23 cellular contexts compared by ENCODE assay signal in genomic region chr7:102021841-102022618, GRCh38.
DNase-seq lines count a peak whose midpoint lies in the region; ATAC-seq, FAIRE-seq and TF ChIP-seq lines count a peak whose summit lies in the region.
"Had no signal": no experiment of that assay in that cellular context is flagged by ENCODE, and none has a peak within 500 bp of the region (broad histone marks: within the 10 kb centered on the region; RNA-seq: fewer than 3 reads in every experiment).

No MANE protein-coding gene starts in this region.

- H3K4me2 ChIP-seq in H9 (ENCODE audit: insufficient read depth, insufficient read length, low read length) (no peak overlapping the region), H1 (ENCODE audit: insufficient read depth in 1 of 2, low read depth in 2 of 2, low read length in 2 of 2) (no peak overlapping the region)
- H3K4me2 ChIP-seq: PC-9 had no signal

- TF ChIP-seq POLR2A in H1 (IDR thresholded peaks at IDR 0.05; ENCODE audit: control extremely low read depth in 1 of 2, low read depth in 2 of 2, low read length in 2 of 2) (no peak), spleen (IDR thresholded peaks at IDR 0.05) (no peak)

- no peak for TF ChIP-seq RAD21 in H1 (IDR thresholded peaks at IDR 0.05 in 1 of 2, conservative IDR thresholded peaks at IDR 0.05 in 1 of 2; ENCODE audit: low read depth in 2 of 2, low read length in 2 of 2)

- H3K9me3 ChIP-seq in H9 (ENCODE audit: control insufficient read depth, low read depth, low read length) (no peaks in the 10 kb centered on the region), H1 (ENCODE audit: insufficient read depth in 2 of 2, low read depth in 1 of 2, low read length in 1 of 2) (no peaks in the 10 kb centered on the region), spleen (no peaks in the 10 kb centered on the region)
- H3K9me3 ChIP-seq: MG63, SJSA1 had no signal

- H2BK12ac ChIP-seq in H9 (ENCODE audit: insufficient read length, low read depth, low read length) (no peak overlapping the region), H1 (ENCODE audit: low read depth, low read length) (0 out of 2 replicates have a peak overlapping the region, but pooled peaks have one; percentile 50)

- no peak overlapping the region for H2AFZ ChIP-seq in H9 (ENCODE audit: low read length)
- no peak overlapping the region for H2AFZ ChIP-seq in H1 (ENCODE audit: low read length)
- H2AFZ ChIP-seq: PC-9 had no signal

- H3K4me1 Mint-ChIP-seq in H9 (peaks cover 4 to 10% of the 10 kb centered on the region in 2 experiments), nephron progenitor cell (peaks cover 33% of the 10 kb centered on the region)
- peaks cover 4 to 9% of the 10 kb centered on the region in 2 donors for H3K4me1 Mint-ChIP-seq in natural killer cell treated with Interleukin-12 subunit alpha and Interleukin-12 subunit beta and Interleukin-15 and Interleukin-18, amount 100 ng/mL, for 72 hours (ENCODE audit: low read depth in 2 of 2)

- FAIRE-seq in H1 (lab: Jason Lieb, UNC): no peak
- FAIRE-seq: GM12891 had no signal

- H3K36me3 ChIP-seq in H1 (ENCODE audit: control insufficient read depth in 2 of 4, insufficient read depth in 4 of 4, low read length in 3 of 4) (no peaks in the 10 kb centered on the region), spleen (peaks cover 0 to 14% (median 0%) of the 10 kb centered on the region in 6 donors)
- H3K36me3 ChIP-seq: MG63 had no signal

- H3K23ac ChIP-seq in H9 (ENCODE audit: insufficient read length, low read depth, low read length) (no peak overlapping the region), H1 (ENCODE audit: insufficient read length) (no peak overlapping the region)

- CTCF ChIA-PET in H1 (lab: Charles Lee; ENCODE audit: partially characterized antibody): interaction anchor here (0.6 kb wide), 1 partner anchor 196 kb away, joined by 3 read pairs; no protein-coding TSS in a partner anchor

- no CpG with 5 or more reads among the region's 24 CpGs for WGBS in H9 (ENCODE audit: extremely low coverage, insufficient read length, low lambda C conversion rate)
- 90% methylated on average over 24 of the region's 24 CpGs; no CpG with 5 or more reads in 1 of the 2 experiments for WGBS in H1 (ENCODE audit: extremely low coverage in 1 of 2, insufficient coverage in 1 of 2, insufficient read length in 1 of 2, insufficient replicate concordance in 2 of 2, low coverage in 1 of 2, low lambda C conversion rate in 2 of 2, missing lambda C conversion rate in 1 of 2), 2 experiments
- 92 to 96% (median 96%) methylated on average over 24 of the region's 24 CpGs for WGBS in spleen, 5 donors

- no peak overlapping the region for H2BK5ac ChIP-seq in H9 (ENCODE audit: insufficient read length, low read length)
- no peak overlapping the region for H2BK5ac ChIP-seq in H1 (ENCODE audit: low read depth, low read length)

- POLR2A ChIA-PET in H1 (lab: Charles Lee; ENCODE audit: partially characterized antibody): no interaction called here

- no peaks in the 10 kb centered on the region for H3K23me2 ChIP-seq in H9 (ENCODE audit: insufficient read length, low read depth, low read length, poor library complexity, severe bottlenecking)
- H3K23me2 ChIP-seq in H1 (ENCODE audit: low read depth, low read length): no peaks in the 10 kb centered on the region

- H3K9ac ChIP-seq in H9 (ENCODE audit: extremely low read depth, insufficient read length, low read length): no peak overlapping the region
- no peak overlapping the region for H3K9ac ChIP-seq in H1 (replicated peaks in 1 of 4; ENCODE audit: extremely low read depth in 1 of 4, low read depth in 3 of 4, low read length in 3 of 4)

- TF ChIP-seq CTCF in H9 (conservative IDR thresholded peaks at IDR 0.05) (no peak), H1 (IDR thresholded peaks at IDR 0.05; ENCODE audit: control extremely low read depth in 1 of 3, insufficient read depth in 1 of 3, low read depth in 1 of 3, low read length in 3 of 3) (no peak), nephron progenitor cell (IDR thresholded peaks at IDR 0.05) (no peak), spleen (IDR thresholded peaks at IDR 0.05 in 8 of 11, conservative IDR thresholded peaks at IDR 0.05 in 3 of 11) (no peak)

- H3K79me2 ChIP-seq in H9 (ENCODE audit: insufficient read depth, low read length) (peaks cover 2% of the 10 kb centered on the region; the same call in 1 of the 2 replicates), H1 (ENCODE audit: control insufficient read depth in 1 of 2, insufficient read depth in 2 of 2, low read length in 2 of 2) (peaks cover 0 to 16% of the 10 kb centered on the region in 2 experiments; a peak in 2 of 4 replicates)

- H3K27me3 ChIP-seq in H9 (ENCODE audit: insufficient read depth, low read length): no peaks in the 10 kb centered on the region
- H3K27me3 ChIP-seq in H1 (replicated peaks in 1 of 4; ENCODE audit: control insufficient read depth in 3 of 4, extremely low read depth in 1 of 4, insufficient read depth in 3 of 4, low read length in 3 of 4): no peaks in the 10 kb centered on the region
- no peaks in the 10 kb centered on the region for H3K27me3 ChIP-seq in spleen (replicated peaks in 1 of 7)
- H3K27me3 ChIP-seq: MG63, SJSA1 had no signal

- DNase-seq in H9 (no peak), H1 (ENCODE audit: low read depth in 1 of 2, low spot score in 2 of 2) (no peak), nephron progenitor cell (no peak), spleen (peak; percentile 51), NCI-H345 treated with DMSO at 0.1 percent for 48 hours (lab: John Stamatoyannopoulos, UW; ENCODE audit: unreplicated experiment) (no peak)
- no peak for DNase-seq in natural killer cell treated with Interleukin-12 subunit alpha and Interleukin-12 subunit beta and Interleukin-15 and Interleukin-18, amount 100 ng/mL, for 72 hours (ENCODE audit: low spot score)
- DNase-seq: CD8-positive, alpha-beta T cell; DMS 273 treated with DMSO at 0.1 percent for 48 hours; DMS79; GF-D8; H7; KG1; MG63; NCI-H1105 treated with DMSO at 0.1 percent for 48 hours; NCI-H146; NCI-H1930; NCI-H526 treated with DMSO at 0.1 percent for 48 hours; PC-9 had no signal

- H4K8ac ChIP-seq in H9 (replicated peaks; ENCODE audit: insufficient read length, low read depth, low read length) (no peak overlapping the region), H1 (ENCODE audit: extremely low read depth, insufficient read depth, low read length) (no peak overlapping the region; the same call in 1 of the 2 replicates)

- H3T11ph ChIP-seq in H9 (ENCODE audit: low read length): no peak overlapping the region

- H3K4ac ChIP-seq in H9 (ENCODE audit: low read depth, low read length) (no peak overlapping the region), H1 (replicated peaks; ENCODE audit: insufficient read length, low read depth, low read length) (no peak overlapping the region)

- H3K4me3 ChIP-seq in H1 (ENCODE audit: extremely low read depth in 1 of 4, insufficient read depth in 2 of 4, low read depth in 3 of 4, low read length in 4 of 4) (no peak overlapping the region), spleen (no peak overlapping the region)
- H3K4me3 ChIP-seq: MG63, PC-9, SJSA1 had no signal

- no peak overlapping the region for H2BK20ac ChIP-seq in H9 (ENCODE audit: low read depth, low read length, poor library complexity, severe bottlenecking)
- H2BK20ac ChIP-seq in H1 (ENCODE audit: low read length): no peak overlapping the region

- no peaks in the 10 kb centered on the region for H4K20me1 ChIP-seq in H9 (ENCODE audit: control insufficient read depth, insufficient read depth, insufficient read length)
- H4K20me1 ChIP-seq in H1 (replicated peaks in 1 of 2; ENCODE audit: control insufficient read depth in 1 of 2, insufficient read depth in 2 of 2, low read length in 2 of 2): peaks cover 0 to 2% of the 10 kb centered on the region in 2 experiments

- intact Hi-C loops in spleen (cut with DNase I; ENCODE audit: low total_unique reads): no loop called here

- no peak overlapping the region for H3K27ac ChIP-seq in H9 (ENCODE audit: insufficient read length, low read depth, low read length)
- no peak overlapping the region for H3K27ac ChIP-seq in H1 (ENCODE audit: low read depth, low read length)
- H3K27ac ChIP-seq in spleen: no peak overlapping the region
- H3K27ac ChIP-seq: C4-2B, PC-9, SJSA1 had no signal

- H3K36me3 Mint-ChIP-seq in H9 (ENCODE audit: insufficient read depth in 1 of 3, low read depth in 3 of 3): peaks cover 0 to 4% (median 2%) of the 10 kb centered on the region in 3 experiments; a peak in 2 of 7 replicates
- no peaks in the 10 kb centered on the region for H3K36me3 Mint-ChIP-seq in nephron progenitor cell (ENCODE audit: low read depth)
- no peaks in the 10 kb centered on the region for H3K36me3 Mint-ChIP-seq in natural killer cell treated with Interleukin-12 subunit alpha and Interleukin-12 subunit beta and Interleukin-15 and Interleukin-18, amount 100 ng/mL, for 72 hours

- H3K27me3 Mint-ChIP-seq in H9 (ENCODE audit: low read depth) (no peaks in the 10 kb centered on the region; the same call in 1 of the 2 replicates), nephron progenitor cell (ENCODE audit: low read depth, poor library complexity) (no peaks in the 10 kb centered on the region)
- no peaks in the 10 kb centered on the region for H3K27me3 Mint-ChIP-seq in natural killer cell treated with Interleukin-12 subunit alpha and Interleukin-12 subunit beta and Interleukin-15 and Interleukin-18, amount 100 ng/mL, for 72 hours

- ATAC-seq in natural killer cell treated with Interleukin-12 subunit alpha and Interleukin-12 subunit beta and Interleukin-15 and Interleukin-18, amount 100 ng/mL, for 72 hours: no peak
- no peak for ATAC-seq in GM21360 (IDR thresholded peaks at IDR 0.05; ENCODE audit: unreplicated experiment)
- ATAC-seq: CD8-positive, alpha-beta T cell; Right ventricle myocardium inferior had no signal

- H4K5ac ChIP-seq in H9 (ENCODE audit: insufficient read length, low read depth, low read length) (no peak overlapping the region), H1 (ENCODE audit: insufficient read length, low read depth, low read length) (no peak overlapping the region)

- H4K91ac ChIP-seq in H9 (ENCODE audit: insufficient read length, low read depth, low read length) (no peak overlapping the region), H1 (replicated peaks; ENCODE audit: insufficient read length, low read length) (no peak overlapping the region)

- H3K27ac Mint-ChIP-seq in H9: peak overlapping the region; percentile 65 to 85 (median 73); a peak in 4 of 7 replicates
- peak overlapping the region; percentile 51 for H3K27ac Mint-ChIP-seq in nephron progenitor cell
- no peak overlapping the region for H3K27ac Mint-ChIP-seq in natural killer cell treated with Interleukin-12 subunit alpha and Interleukin-12 subunit beta and Interleukin-15 and Interleukin-18, amount 100 ng/mL, for 72 hours
- H3K27ac Mint-ChIP-seq: CD8-positive, alpha-beta T cell had no signal

- H2BK15ac ChIP-seq in H9 (ENCODE audit: low read depth, low read length) (no peak overlapping the region), H1 (ENCODE audit: low read length) (no peak overlapping the region)

- H2AK5ac ChIP-seq in H9 (ENCODE audit: insufficient read length, low read length) (no peak overlapping the region), H1 (ENCODE audit: low read depth, low read length) (no peak overlapping the region)

- no peak overlapping the region for H3K56ac ChIP-seq in H9 (ENCODE audit: insufficient read length, low read depth, low read length)
- H3K56ac ChIP-seq in H1 (replicated peaks; ENCODE audit: insufficient read length, low read depth, low read length): no peak overlapping the region

- H3K18ac ChIP-seq in H9 (ENCODE audit: insufficient read length, low read depth, low read length): no peak overlapping the region
- H3K18ac ChIP-seq in H1 (ENCODE audit: extremely low read depth, low read length): no peak overlapping the region

- no peak overlapping the region for H3K4me3 Mint-ChIP-seq in H9
- no peak overlapping the region for H3K4me3 Mint-ChIP-seq in nephron progenitor cell
- no peak overlapping the region for H3K4me3 Mint-ChIP-seq in natural killer cell treated with Interleukin-12 subunit alpha and Interleukin-12 subunit beta and Interleukin-15 and Interleukin-18, amount 100 ng/mL, for 72 hours
- H3K4me3 Mint-ChIP-seq: CD8-positive, alpha-beta T cell had no signal

- no peak overlapping the region for H2BK120ac ChIP-seq in H9 (ENCODE audit: low read depth, low read length, poor library complexity, severe bottlenecking)
- H2BK120ac ChIP-seq in H1 (replicated peaks; ENCODE audit: low read depth, low read length): no peak overlapping the region

- H3K4me1 ChIP-seq in H9 (ENCODE audit: insufficient read depth, low read length) (no peaks in the 10 kb centered on the region; the same call in 1 of the 2 replicates), H1 (replicated peaks in 1 of 4; ENCODE audit: control insufficient read depth in 3 of 4, insufficient read depth in 4 of 4, low read length in 3 of 4) (peaks cover 0 to 4% (median 1%) of the 10 kb centered on the region in 4 experiments; a peak in 1 of 7 replicates), spleen (peaks cover 0 to 12% (median 0%) of the 10 kb centered on the region in 6 donors)
- H3K4me1 ChIP-seq: SJSA1 had no signal

- H3K14ac ChIP-seq in H9 (ENCODE audit: insufficient read depth, low read length): no peak overlapping the region; the same call in 1 of the 2 replicates
- H3K14ac ChIP-seq in H1 (ENCODE audit: insufficient read length): no peak overlapping the region

- TF ChIP-seq EP300 in H1 (IDR thresholded peaks at IDR 0.05; ENCODE audit: borderline replicate concordance in 1 of 2, low read depth in 2 of 2, low read length in 2 of 2): no peak

- H3K9me3 Mint-ChIP-seq in H9 (no peaks in the 10 kb centered on the region), nephron progenitor cell (no peaks in the 10 kb centered on the region)
- no peaks in the 10 kb centered on the region for H3K9me3 Mint-ChIP-seq in natural killer cell treated with Interleukin-12 subunit alpha and Interleukin-12 subunit beta and Interleukin-15 and Interleukin-18, amount 100 ng/mL, for 72 hours
- H3K9me3 Mint-ChIP-seq: CD8-positive, alpha-beta T cell had no signal

- H3K79me1 ChIP-seq in H9 (ENCODE audit: insufficient read depth, low read depth, low read length, poor library complexity, severe bottlenecking) (no peaks in the 10 kb centered on the region), H1 (ENCODE audit: low read depth, low read length) (no peaks in the 10 kb centered on the region; the same call in 1 of the 2 replicates)

Comparison
In these comparisons a context has a peak if more than half of its experiments do, and no peak if none do; other contexts are left out.
1. H3K27ac Mint-ChIP-seq: peak in H9 (3 of 3) and nephron progenitor cell (single experiment); none in natural killer cell treated with Interleukin-12 subunit alpha and Interleukin-12 subunit beta and Interleukin-15 and Interleukin-18, amount 100 ng/mL, for 72 hours (0 of 2).